In the genomic region with DNA sequence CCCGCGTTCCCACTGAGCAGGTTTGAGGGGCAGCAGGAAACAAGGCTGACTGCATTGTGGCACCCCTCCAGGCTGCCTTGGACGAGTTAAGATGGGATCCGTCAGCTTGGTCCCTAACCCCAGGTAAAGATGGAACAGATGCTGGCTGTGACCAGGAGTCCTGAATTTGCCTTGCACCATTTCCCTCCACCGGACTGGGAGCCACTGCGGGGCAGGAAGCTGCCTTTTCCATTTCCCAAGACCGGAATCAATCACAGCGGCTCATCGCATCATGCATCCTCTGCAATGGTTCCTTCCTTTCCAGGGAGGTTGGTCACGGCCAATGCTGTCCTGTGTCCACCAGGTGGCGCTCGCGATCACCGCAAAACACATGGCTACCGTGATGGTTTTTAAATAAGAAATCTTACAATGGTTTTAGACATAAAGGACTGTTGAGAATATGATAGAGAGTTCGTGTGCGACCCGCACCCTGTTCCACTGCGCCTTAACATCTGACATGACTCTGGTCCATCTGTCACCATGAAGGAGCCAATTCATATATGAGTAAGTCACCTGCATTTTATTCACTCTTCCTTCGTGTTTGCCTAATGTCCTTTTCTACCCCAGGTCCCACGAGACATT, we compare ENCODE assay signal across 1 cellular context.
A peak's percentile ranks its signal among the peaks of the same experiment; 100 is the strongest.
TF ChIP-seq lines count a peak whose summit lies in the region.

No MANE protein-coding gene starts in this region.

TF ChIP-seq in K562, 482 proteins besides CTCF, POLR2A, EP300 and RAD21 (continued from another document):
- TF ChIP-seq DEAF1 (CRISPR knock-in tag; IDR thresholded peaks at IDR 0.05): peak; percentile 95
- TF ChIP-seq ZNF224 (CRISPR knock-in tag; IDR thresholded peaks at IDR 0.05): no peak
- TF ChIP-seq ILF3 (IDR thresholded peaks at IDR 0.05; ENCODE audit: borderline replicate concordance): no peak
- TF ChIP-seq IRF1 (CRISPR knock-in tag; IDR thresholded peaks at IDR 0.05; ENCODE audit: borderline replicate concordance): no peak
- TF ChIP-seq ETV1 (tag; conservative IDR thresholded peaks at IDR 0.05; ENCODE audit: low read depth): peak; percentile 79
- TF ChIP-seq RREB1 (CRISPR knock-in tag; IDR thresholded peaks at IDR 0.05): peak; percentile 90; the same call in 1 of the 2 replicates
- TF ChIP-seq ATF7 (IDR thresholded peaks at IDR 0.05): peak; percentile 25; the same call in 1 of the 2 replicates
